Comparison of ENCODE assay signal across 12 cellular contexts in genomic region chr9:589723-590122, GRCh38.
A peak's percentile ranks its signal among the peaks of the same experiment; 100 is the strongest.
DNase-seq lines count a peak whose midpoint lies in the region; ATAC-seq and TF ChIP-seq lines count a peak whose summit lies in the region.
"Had no signal": no experiment of that assay in that cellular context is flagged by ENCODE, and none has a peak within 500 bp of the region (broad histone marks: within the 10 kb centered on the region; RNA-seq: fewer than 3 reads in every experiment).

No MANE protein-coding gene starts in this region.

- TF ChIP-seq CTCF in esophagus squamous epithelium (IDR thresholded peaks at IDR 0.05) = no peak
- no peak for TF ChIP-seq CTCF in progenitor cell of endocrine pancreas (IDR thresholded peaks at IDR 0.05; ENCODE audit: unreplicated experiment)
- no peak for TF ChIP-seq CTCF in CD4-positive, alpha-beta T cell (IDR thresholded peaks at IDR 0.05)

- H3K36me3 Mint-ChIP-seq in T-helper 17 cell (ENCODE audit: low read depth) = no peaks in the 10 kb centered on the region
- H3K36me3 Mint-ChIP-seq in progenitor cell of endocrine pancreas (ENCODE audit: insufficient read depth) = peaks cover 27% of the 10 kb centered on the region
- H3K36me3 Mint-ChIP-seq in CD4-positive, alpha-beta T cell (ENCODE audit: low read depth) = no peaks in the 10 kb centered on the region

- H3K4me3 Mint-ChIP-seq in T-helper 17 cell (no peak overlapping the region), progenitor cell of endocrine pancreas (ENCODE audit: low read depth) (no peak overlapping the region)
- no peak overlapping the region for H3K4me3 Mint-ChIP-seq in CD4-positive, alpha-beta T cell
- H3K4me3 Mint-ChIP-seq: T-helper 1 cell treated with Interleukin-12 subunit alpha and Interleukin-12 subunit beta and Interleukin-4 antibody, amounts not matched to agents 30 μg/mL and 1 μg/mL, for 36 hours had no signal

- H3K9me3 Mint-ChIP-seq in progenitor cell of endocrine pancreas (ENCODE audit: low read depth) = peaks cover 27% of the 10 kb centered on the region
- H3K9me3 Mint-ChIP-seq in CD4-positive, alpha-beta T cell = no peaks in the 10 kb centered on the region
- H3K9me3 Mint-ChIP-seq: T-helper 1 cell treated with Interleukin-12 subunit alpha and Interleukin-12 subunit beta and Interleukin-4 antibody, amounts not matched to agents 30 μg/mL and 1 μg/mL, for 36 hours had no signal

- peaks cover 8% of the 10 kb centered on the region for H3K27me3 Mint-ChIP-seq in T-helper 17 cell
- no peaks in the 10 kb centered on the region for H3K27me3 Mint-ChIP-seq in progenitor cell of endocrine pancreas
- H3K27me3 Mint-ChIP-seq in CD4-positive, alpha-beta T cell = no peaks in the 10 kb centered on the region

- H3K4me1 Mint-ChIP-seq in T-helper 17 cell (peaks cover 11% of the 10 kb centered on the region), progenitor cell of endocrine pancreas (ENCODE audit: low read depth) (peaks cover 1% of the 10 kb centered on the region)
- no peaks in the 10 kb centered on the region for H3K4me1 Mint-ChIP-seq in CD4-positive, alpha-beta T cell (ENCODE audit: low read depth)

- H3K27me3 ChIP-seq in esophagus squamous epithelium = no peaks in the 10 kb centered on the region
- H3K27me3 ChIP-seq in CD4-positive, alpha-beta T cell (ENCODE audit: control insufficient read depth, insufficient read depth, low read length) = no peaks in the 10 kb centered on the region

- ATAC-seq in T-helper 17 cell (no peak), GM18519 (IDR thresholded peaks at IDR 0.05; ENCODE audit: low FRiP score, unreplicated experiment) (no peak), GM19467 (IDR thresholded peaks at IDR 0.05; ENCODE audit: unreplicated experiment) (no peak), GM19324 (IDR thresholded peaks at IDR 0.05; ENCODE audit: low FRiP score, unreplicated experiment) (no peak)
- ATAC-seq in CD4-positive, alpha-beta T cell (ENCODE audit: poor library complexity) = no peak

- CTCF ChIA-PET in CD4-positive, alpha-beta T cell (lab: Charles Lee) = interaction anchor here (0.5 kb wide), 1 partner anchor 9 kb away, joined by 3 read pairs; no protein-coding TSS in a partner anchor

- H3K4me3 ChIP-seq in esophagus squamous epithelium = no peak overlapping the region

- TF ChIP-seq POLR2A in esophagus squamous epithelium (IDR thresholded peaks at IDR 0.05) = no peak

- DNase-seq in Daoy (ENCODE audit: low read depth) (peak; percentile 22), T-helper 17 cell (no peak), esophagus squamous epithelium (lab: John Stamatoyannopoulos, UW) (no peak), progenitor cell of endocrine pancreas (ENCODE audit: low spot score, unreplicated experiment) (no peak)
- DNase-seq in CD4-positive, alpha-beta T cell = no peak
- DNase-seq: activated effector memory CD4-positive, alpha-beta T cell treated with anti-CD3 and anti-CD28 coated beads, Interleukin-2, amount 50 U/mL, for 16 hours; DMS 273 treated with DMSO at 0.1 percent for 48 hours; glutamatergic neuron had no signal

- H3K4me1 ChIP-seq in esophagus squamous epithelium = peaks cover 12 to 67% (median 19%) of the 10 kb centered on the region in 3 donors

- intact Hi-C loops in esophagus squamous epithelium (cut with DNase I) = no loop called here
- intact Hi-C loops in CD4-positive, alpha-beta T cell (cut with DNase I, micrococcal nuclease) = no loop called here

- POLR2A ChIA-PET in CD4-positive, alpha-beta T cell (lab: Charles Lee) = no interaction called here

- peak overlapping the region; percentile 47 to 79 (median 61) for H3K27ac ChIP-seq in esophagus squamous epithelium
- no peak overlapping the region for H3K27ac ChIP-seq in CD4-positive, alpha-beta T cell (ENCODE audit: low read depth, low read length)

- no peaks in the 10 kb centered on the region for H3K36me3 ChIP-seq in esophagus squamous epithelium

- 2 to 6% methylated on average over 3 of the region's 3 CpGs for WGBS in esophagus squamous epithelium, 2 donors

- H3K27ac Mint-ChIP-seq in T-helper 17 cell = peak overlapping the region; percentile 83
- peak overlapping the region; percentile 0 for H3K27ac Mint-ChIP-seq in progenitor cell of endocrine pancreas
- no peak overlapping the region for H3K27ac Mint-ChIP-seq in CD4-positive, alpha-beta T cell
- H3K27ac Mint-ChIP-seq: T-helper 1 cell treated with Interleukin-12 subunit alpha and Interleukin-12 subunit beta and Interleukin-4 antibody, amounts not matched to agents 30 μg/mL and 1 μg/mL, for 36 hours had no signal

- H3K9me3 ChIP-seq in T-helper 17 cell (ENCODE audit: control insufficient read depth, low read length, poor library complexity, severe bottlenecking) (no peaks in the 10 kb centered on the region), esophagus squamous epithelium (no peaks in the 10 kb centered on the region)
- no peaks in the 10 kb centered on the region for H3K9me3 ChIP-seq in CD4-positive, alpha-beta T cell (ENCODE audit: control insufficient read depth, low read length)
